Comparison of ENCODE assay signal across 33 cellular contexts in genomic region chr1:242802973-242803372, GRCh38.
"Had no signal": no experiment of that assay in that cellular context is flagged by ENCODE, and none has a peak within 500 bp of the region (broad histone marks: within the 10 kb centered on the region; RNA-seq: fewer than 3 reads in every experiment).

No MANE protein-coding gene starts in this region.

- H3K27ac ChIP-seq: adrenal gland, ascending aorta, body of pancreas, brain microvascular endothelial cell, breast epithelium, cardiac muscle cell had no signal

- H3K36me3 ChIP-seq: adrenal gland, ascending aorta, brain microvascular endothelial cell, breast epithelium, cardiac muscle cell had no signal

- H3K27me3 ChIP-seq: adrenal gland, ascending aorta, body of pancreas, brain microvascular endothelial cell, breast epithelium, cardiac muscle cell had no signal

- FAIRE-seq: astrocyte had no signal

- H3K4me3 ChIP-seq: adrenal gland, ascending aorta, body of pancreas, breast epithelium, cardiac muscle cell had no signal

- H3K4me1 ChIP-seq: adrenal gland, ascending aorta, body of pancreas, breast epithelium had no signal

- DNase-seq: activated effector memory CD4-positive, alpha-beta T cell treated with anti-CD3 and anti-CD28 coated beads, Interleukin-2, amount 50 U/mL, for 16 hours; activated effector memory CD4-positive, alpha-beta T cell treated with Interleukin-2 at 50 U/mL for 16 hours; activated gamma-delta T cell; activated gamma-delta T cell treated with Interleukin-2 at 50 U/mL for 16 hours; activated naive CD4-positive, alpha-beta T cell; activated naive CD4-positive, alpha-beta T cell treated with anti-CD3 and anti-CD28 coated beads for 36 hours; activated naive CD4-positive, alpha-beta T cell treated with anti-CD3 and anti-CD28 coated beads, Interleukin-2, amount 10 ng/mL, durations not matched to agents 7 days and 5 days; activated naive CD4-positive, alpha-beta T cell treated with anti-CD3 and anti-CD28 coated beads, Interleukin-2, amount 50 U/mL, for 16 hours; activated naive CD4-positive, alpha-beta T cell treated with Interleukin-2 at 50 U/mL for 16 hours; activated naive CD8-positive, alpha-beta T cell treated with anti-CD3 and anti-CD28 coated beads for 36 hours; activated naive CD8-positive, alpha-beta T cell treated with anti-CD3 and anti-CD28 coated beads, Interleukin-2, amount 10 ng/mL, durations not matched to agents 7 days and 5 days; activated naive CD8-positive, alpha-beta T cell treated with anti-CD3 and anti-CD28 coated beads, Interleukin-2, amount 50 U/mL, for 24 hours; activated T-cell treated with anti-CD3 and anti-CD28 coated beads, Interleukin-2, amount 50 U/mL, for 1 hour; activated T-cell treated with anti-CD3 and anti-CD28 coated beads, Interleukin-2, amount 50 U/mL, for 24 hours; activated T-cell treated with anti-CD3 and anti-CD28 coated beads, Interleukin-2, amount 50 U/mL, for 4 hours; activated T-cell treated with anti-CD3 and anti-CD28 coated beads, Interleukin-2, amount 50 U/mL, for 48 hours; activated T-cell treated with anti-CD3 and anti-CD28 coated beads, Interleukin-2, amount 50 U/mL, for 72 hours; adrenal gland; amniotic stem cell; amygdala; anterior cingulate cortex; aorta; body of pancreas; brain microvascular endothelial cell; caudate nucleus; central memory CD4-positive, alpha-beta T cell; cerebellar nuclear complex had no signal

- ATAC-seq: activated naive CD4-positive, alpha-beta T cell treated with anti-CD3 and anti-CD28 coated beads, Interleukin-2, amount 50 U/mL, for 72 hours; activated naive CD8-positive, alpha-beta T cell treated with anti-CD3 and anti-CD28 coated beads, Interleukin-2, amount 50 U/mL, for 24 hours; activated T-cell treated with anti-CD3 and anti-CD28 coated beads, Interleukin-2, amount 50 U/mL, for 4 hours; activated T-cell treated with anti-CD3 and anti-CD28 coated beads, Interleukin-2, amount 50 U/mL, for 72 hours; activated T-helper 17 cell treated with anti-CD3 and anti-CD28 coated beads, Interleukin-2, amount 50 U/mL, for 72 hours; body of pancreas had no signal

- H3K9me3 ChIP-seq: adrenal gland, ascending aorta, body of pancreas, breast epithelium had no signal
